ENCODE assay signal across 30 cellular contexts in genomic region chr17:79152636-79153035, GRCh38.
"Had no signal": no experiment of that assay in that cellular context is flagged by ENCODE, and none has a peak within 500 bp of the region (broad histone marks: within the 10 kb centered on the region; RNA-seq: fewer than 3 reads in every experiment).

No MANE protein-coding gene starts in this region.

- H3K4me3 ChIP-seq: breast epithelium, heart left ventricle, psoas muscle, smooth muscle cell, stomach, thyroid gland, upper lobe of right lung had no signal

- H3K9me3 ChIP-seq: breast epithelium, heart left ventricle, psoas muscle, stomach, thyroid gland, upper lobe of right lung had no signal

- H3K79me2 ChIP-seq: parathyroid adenoma had no signal

- DNase-seq: activated CD4-positive, alpha-beta T cell treated with anti-CD3 and anti-CD28 coated beads for 1 hour; activated CD4-positive, alpha-beta T cell treated with anti-CD3 and anti-CD28 coated beads, Interleukin-2, amount 50 U/mL, for 1 hour; activated CD8-positive, alpha-beta T cell treated with anti-CD3 and anti-CD28 coated beads for 36 hours; activated gamma-delta T cell treated with Interleukin-2 at 50 U/mL for 16 hours; activated naive CD8-positive, alpha-beta T cell treated with anti-CD3 and anti-CD28 coated beads, Interleukin-2, amount 50 U/mL, for 24 hours; activated T-cell treated with anti-CD3 and anti-CD28 coated beads, Interleukin-2, amount 50 U/mL, for 4 hours; amygdala; central memory CD4-positive, alpha-beta T cell; foreskin fibroblast; heart left ventricle; hypothalamus; naive thymus-derived CD4-positive, alpha-beta T cell; occipital lobe; psoas muscle; stimulated activated CD4-positive, alpha-beta T cell treated with anti-CD3 and anti-CD28 coated beads, Interleukin-1b, Interleukin-23, amount 100 ng/mL, for 48 hours; stimulated activated CD4-positive, alpha-beta T cell treated with anti-CD3 and anti-CD28 coated beads, Interleukin-4, amount 100 ng/mL, for 4 hours; stimulated activated CD8-positive, alpha-beta memory T cell treated with anti-CD3 and anti-CD28 coated beads, Interleukin-4, amount 100 ng/mL, for 48 hours; stomach; T1000; thyroid gland; upper lobe of right lung; WERI-Rb-1 had no signal

- H3K9me3 Mint-ChIP-seq: activated CD8-positive, alpha-beta T cell treated with anti-CD3 and anti-CD28 coated beads for 36 hours; activated naive CD4-positive, alpha-beta T cell treated with anti-CD3 and anti-CD28 coated beads, Interleukin-2, amount 50 U/mL, for 24 hours; activated naive CD8-positive, alpha-beta T cell treated with anti-CD3 and anti-CD28 coated beads, Interleukin-2, amount 50 U/mL, for 24 hours; activated T-cell treated with anti-CD3 and anti-CD28 coated beads, Interleukin-2, amount 50 U/mL, for 4 hours; activated T-helper 17 cell treated with anti-CD3 and anti-CD28 coated beads, Interleukin-2, amount 50 U/mL, for 72 hours; mesothelial cell of epicardium; naive thymus-derived CD4-positive, alpha-beta T cell; stimulated activated memory B cell treated with anti-CD40 and anti-IgM and Interleukin-4, amounts not matched to agents 10 μg/mL and 1 μg/mL and 100 μg/mL, for 72 hours had no signal

- H3K27me3 Mint-ChIP-seq: activated CD8-positive, alpha-beta T cell treated with anti-CD3 and anti-CD28 coated beads for 36 hours had no signal

- H3K27me3 ChIP-seq: thyroid gland had no signal

- ATAC-seq: activated CD8-positive, alpha-beta T cell treated with anti-CD3 and anti-CD28 coated beads for 36 hours; activated naive CD8-positive, alpha-beta T cell treated with anti-CD3 and anti-CD28 coated beads, Interleukin-2, amount 50 U/mL, for 24 hours; activated T-cell treated with anti-CD3 and anti-CD28 coated beads, Interleukin-2, amount 50 U/mL, for 4 hours; activated T-helper 17 cell treated with anti-CD3 and anti-CD28 coated beads, Interleukin-2, amount 50 U/mL, for 72 hours; esophagus mucosa; heart left ventricle; naive thymus-derived CD4-positive, alpha-beta T cell; psoas muscle; stimulated activated memory B cell treated with anti-CD40 and anti-IgM and Interleukin-4, amounts not matched to agents 10 μg/mL and 1 μg/mL and 100 μg/mL, for 72 hours; upper lobe of right lung had no signal

- H2AFZ ChIP-seq: parathyroid adenoma had no signal

- H3K4me1 Mint-ChIP-seq: activated naive CD4-positive, alpha-beta T cell treated with anti-CD3 and anti-CD28 coated beads, Interleukin-2, amount 50 U/mL, for 24 hours; activated naive CD8-positive, alpha-beta T cell treated with anti-CD3 and anti-CD28 coated beads, Interleukin-2, amount 50 U/mL, for 24 hours; activated T-helper 17 cell treated with anti-CD3 and anti-CD28 coated beads, Interleukin-2, amount 50 U/mL, for 72 hours; mesothelial cell of epicardium had no signal

- H3K36me3 ChIP-seq: breast epithelium, heart left ventricle, stomach, thyroid gland, upper lobe of right lung had no signal

- H3K4me2 ChIP-seq: smooth muscle cell had no signal

- H3K4me3 Mint-ChIP-seq: activated CD8-positive, alpha-beta T cell treated with anti-CD3 and anti-CD28 coated beads for 36 hours; activated naive CD4-positive, alpha-beta T cell treated with anti-CD3 and anti-CD28 coated beads, Interleukin-2, amount 50 U/mL, for 24 hours; activated naive CD8-positive, alpha-beta T cell treated with anti-CD3 and anti-CD28 coated beads, Interleukin-2, amount 50 U/mL, for 24 hours; activated T-cell treated with anti-CD3 and anti-CD28 coated beads, Interleukin-2, amount 50 U/mL, for 4 hours; activated T-helper 17 cell treated with anti-CD3 and anti-CD28 coated beads, Interleukin-2, amount 50 U/mL, for 72 hours; mesothelial cell of epicardium; naive thymus-derived CD4-positive, alpha-beta T cell; stimulated activated memory B cell treated with anti-CD40 and anti-IgM and Interleukin-4, amounts not matched to agents 10 μg/mL and 1 μg/mL and 100 μg/mL, for 72 hours had no signal

- H3K4me1 ChIP-seq: breast epithelium, heart left ventricle, parathyroid adenoma, psoas muscle, stomach, upper lobe of right lung had no signal

- H3K27ac ChIP-seq: breast epithelium, heart left ventricle, parathyroid adenoma, psoas muscle, stomach, thyroid gland, upper lobe of right lung had no signal

- H3K36me3 Mint-ChIP-seq: activated naive CD4-positive, alpha-beta T cell treated with anti-CD3 and anti-CD28 coated beads, Interleukin-2, amount 50 U/mL, for 24 hours; mesothelial cell of epicardium; naive thymus-derived CD4-positive, alpha-beta T cell; stimulated activated memory B cell treated with anti-CD40 and anti-IgM and Interleukin-4, amounts not matched to agents 10 μg/mL and 1 μg/mL and 100 μg/mL, for 72 hours had no signal

- H3K27ac Mint-ChIP-seq: activated CD8-positive, alpha-beta T cell treated with anti-CD3 and anti-CD28 coated beads for 36 hours; activated naive CD4-positive, alpha-beta T cell treated with anti-CD3 and anti-CD28 coated beads, Interleukin-2, amount 50 U/mL, for 24 hours; activated naive CD8-positive, alpha-beta T cell treated with anti-CD3 and anti-CD28 coated beads, Interleukin-2, amount 50 U/mL, for 24 hours; activated T-helper 17 cell treated with anti-CD3 and anti-CD28 coated beads, Interleukin-2, amount 50 U/mL, for 72 hours; mesothelial cell of epicardium; stimulated activated memory B cell treated with anti-CD40 and anti-IgM and Interleukin-4, amounts not matched to agents 10 μg/mL and 1 μg/mL and 100 μg/mL, for 72 hours had no signal

- H3K9ac ChIP-seq: parathyroid adenoma had no signal
